ENCODE assay signal across 12 cellular contexts in the genomic region with DNA sequence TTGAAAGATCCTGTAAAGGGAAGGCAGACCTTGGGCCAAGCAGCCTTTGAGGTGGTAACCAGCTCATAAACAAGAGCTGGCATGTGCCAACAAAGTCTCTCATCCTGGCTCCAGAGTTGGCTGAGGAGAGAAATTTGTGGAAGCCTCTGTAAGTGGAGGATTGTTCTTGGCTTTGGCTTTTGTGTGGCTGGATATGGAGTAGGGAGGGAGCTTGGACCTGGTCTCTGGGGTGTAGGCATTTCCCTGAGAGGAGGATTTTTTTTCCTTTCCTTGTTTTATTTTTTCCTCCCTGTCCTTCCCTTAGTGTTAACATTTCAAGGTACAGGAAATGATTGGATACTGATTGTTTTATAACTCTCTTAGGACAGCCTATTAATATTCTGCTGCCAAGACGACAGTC.
DNase-seq lines count a peak whose midpoint lies in the region; ATAC-seq, FAIRE-seq and TF ChIP-seq lines count a peak whose summit lies in the region.
"Had no signal": no experiment of that assay in that cellular context is flagged by ENCODE, and none has a peak within 500 bp of the region (broad histone marks: within the 10 kb centered on the region; RNA-seq: fewer than 3 reads in every experiment).

No MANE protein-coding gene starts in this region.

- no peaks in the 10 kb centered on the region for H3K36me3 ChIP-seq in HUES48 (ENCODE audit: control insufficient read depth, insufficient read depth, low read length)
- H3K36me3 ChIP-seq in astrocyte (ENCODE audit: insufficient read depth, low read length), result no peaks in the 10 kb centered on the region
- H3K36me3 ChIP-seq: tibial artery had no signal

- H3K4me3 ChIP-seq in HUES48 (ENCODE audit: low read depth, low read length) (no peak overlapping the region), astrocyte (ENCODE audit: insufficient read depth, low read depth, low read length) (no peak overlapping the region)
- H3K4me3 ChIP-seq: lung, tibial artery had no signal

- no peak overlapping the region for H3K9ac ChIP-seq in HUES48 (ENCODE audit: low read depth, low read length)
- H3K9ac ChIP-seq in astrocyte (ENCODE audit: low read length), result no peak overlapping the region

- no peak for TF ChIP-seq CTCF in astrocyte (IDR thresholded peaks at IDR 0.05; ENCODE audit: insufficient read depth, low read depth, low read length)

- H3K9me3 Mint-ChIP-seq in astrocyte (ENCODE audit: unreplicated experiment), result no peaks in the 10 kb centered on the region
- no peaks in the 10 kb centered on the region for H3K9me3 Mint-ChIP-seq in stimulated activated effector memory CD8-positive, alpha-beta T cell treated with anti-CD3 and anti-CD28 coated beads, Interleukin-12 subunit alpha, Interleukin-12 subunit beta, amount 100 ng/mL, for 72 hours
- H3K9me3 Mint-ChIP-seq: IgD-negative memory B cell had no signal

- H3K4me1 ChIP-seq in HUES48 (ENCODE audit: control insufficient read depth, insufficient read depth, low read length) (peaks cover 22% of the 10 kb centered on the region), astrocyte (ENCODE audit: insufficient read depth, low read length) (peaks cover 14% of the 10 kb centered on the region)

- peaks cover 34% of the 10 kb centered on the region for H3K4me1 Mint-ChIP-seq in astrocyte (ENCODE audit: low read depth, unreplicated experiment)
- H3K4me1 Mint-ChIP-seq in stimulated activated effector memory CD8-positive, alpha-beta T cell treated with anti-CD3 and anti-CD28 coated beads, Interleukin-12 subunit alpha, Interleukin-12 subunit beta, amount 100 ng/mL, for 72 hours, result peaks cover 47% of the 10 kb centered on the region

- no peak for DNase-seq in astrocyte (ENCODE audit: low read depth)
- peak; percentile 20 to 44 for DNase-seq in hippocampal formation (lab: John Stamatoyannopoulos, UW)
- no peak for DNase-seq in stimulated activated effector memory CD8-positive, alpha-beta T cell treated with anti-CD3 and anti-CD28 coated beads, Interleukin-12 subunit alpha, Interleukin-12 subunit beta, amount 100 ng/mL, for 72 hours (ENCODE audit: low spot score in 2 of 2)
- DNase-seq in stimulated activated CD4-positive, alpha-beta T cell treated with anti-CD3 and anti-CD28 coated beads, Interleukin-2, amount 100 ng/mL, for 24 hours, result no peak
- DNase-seq in GDM1 (lab: John Stamatoyannopoulos, UW), result no peak
- DNase-seq in effector CD4-positive, alpha-beta T cell, result no peak
- DNase-seq: activated gamma-delta T cell treated with Interleukin-2 at 50 U/mL for 16 hours had no signal

- peaks cover 91% of the 10 kb centered on the region for H3K79me2 ChIP-seq in astrocyte (ENCODE audit: insufficient read depth, low read length)

- peaks cover 69% of the 10 kb centered on the region for H4K20me1 ChIP-seq in astrocyte (ENCODE audit: insufficient read depth, low read length)

- H3K9me3 ChIP-seq in HUES48 (ENCODE audit: control insufficient read depth, insufficient read depth, low read length) (no peaks in the 10 kb centered on the region), astrocyte (ENCODE audit: insufficient read depth, low read depth, low read length) (no peaks in the 10 kb centered on the region)
- H3K9me3 ChIP-seq: tibial artery had no signal

- H3K27me3 Mint-ChIP-seq in astrocyte (ENCODE audit: low read depth, unreplicated experiment), result no peaks in the 10 kb centered on the region
- H3K27me3 Mint-ChIP-seq: IgD-negative memory B cell had no signal

- no peaks in the 10 kb centered on the region for H3K27me3 ChIP-seq in HUES48 (ENCODE audit: control insufficient read depth, insufficient read depth, low read length)
- H3K27me3 ChIP-seq in astrocyte (ENCODE audit: insufficient read depth, low read length), result no peaks in the 10 kb centered on the region
- H3K27me3 ChIP-seq: tibial artery had no signal

- FAIRE-seq in astrocyte (lab: Jason Lieb, UNC), result no peak

- H3K27ac ChIP-seq in HUES48 (ENCODE audit: low read depth, low read length) (peak overlapping the region; percentile 7), astrocyte (ENCODE audit: low read depth, low read length) (no peak overlapping the region)
- H3K27ac ChIP-seq: tibial artery had no signal

- peak overlapping the region; percentile 41 for H3K4me2 ChIP-seq in astrocyte (ENCODE audit: low read length)

- H3K36me3 Mint-ChIP-seq in astrocyte (ENCODE audit: low read depth, unreplicated experiment), result peaks cover 6% of the 10 kb centered on the region
- no peaks in the 10 kb centered on the region for H3K36me3 Mint-ChIP-seq in stimulated activated effector memory CD8-positive, alpha-beta T cell treated with anti-CD3 and anti-CD28 coated beads, Interleukin-12 subunit alpha, Interleukin-12 subunit beta, amount 100 ng/mL, for 72 hours

- H2AFZ ChIP-seq in astrocyte (ENCODE audit: low read depth, low read length), result no peak overlapping the region

- ATAC-seq in stimulated activated effector memory CD8-positive, alpha-beta T cell treated with anti-CD3 and anti-CD28 coated beads, Interleukin-12 subunit alpha, Interleukin-12 subunit beta, amount 100 ng/mL, for 72 hours, result no peak
- no peak for ATAC-seq in HG03439 (IDR thresholded peaks at IDR 0.05; ENCODE audit: unreplicated experiment)

- H3K4me3 Mint-ChIP-seq in astrocyte (ENCODE audit: unreplicated experiment), result no peak overlapping the region
- no peak overlapping the region for H3K4me3 Mint-ChIP-seq in stimulated activated effector memory CD8-positive, alpha-beta T cell treated with anti-CD3 and anti-CD28 coated beads, Interleukin-12 subunit alpha, Interleukin-12 subunit beta, amount 100 ng/mL, for 72 hours
- H3K4me3 Mint-ChIP-seq: IgD-negative memory B cell had no signal

- H3K27ac Mint-ChIP-seq in astrocyte (ENCODE audit: unreplicated experiment), result no peak overlapping the region
- peak overlapping the region; percentile 29 for H3K27ac Mint-ChIP-seq in stimulated activated effector memory CD8-positive, alpha-beta T cell treated with anti-CD3 and anti-CD28 coated beads, Interleukin-12 subunit alpha, Interleukin-12 subunit beta, amount 100 ng/mL, for 72 hours

Comparison
In these comparisons a context has a peak if more than half of its experiments do, and no peak if none do; other contexts are left out.
1. DNase-seq: peak in hippocampal formation (2 of 2); none in astrocyte (single experiment), stimulated activated effector memory CD8-positive, alpha-beta T cell treated with anti-CD3 and anti-CD28 coated beads, Interleukin-12 subunit alpha, Interleukin-12 subunit beta, amount 100 ng/mL, for 72 hours (0 of 2), stimulated activated CD4-positive, alpha-beta T cell treated with anti-CD3 and anti-CD28 coated beads, Interleukin-2, amount 100 ng/mL, for 24 hours (0 of 2), GDM1 (single experiment) and effector CD4-positive, alpha-beta T cell (single experiment).